8 cellular contexts compared by ENCODE assay signal in the genomic region with DNA sequence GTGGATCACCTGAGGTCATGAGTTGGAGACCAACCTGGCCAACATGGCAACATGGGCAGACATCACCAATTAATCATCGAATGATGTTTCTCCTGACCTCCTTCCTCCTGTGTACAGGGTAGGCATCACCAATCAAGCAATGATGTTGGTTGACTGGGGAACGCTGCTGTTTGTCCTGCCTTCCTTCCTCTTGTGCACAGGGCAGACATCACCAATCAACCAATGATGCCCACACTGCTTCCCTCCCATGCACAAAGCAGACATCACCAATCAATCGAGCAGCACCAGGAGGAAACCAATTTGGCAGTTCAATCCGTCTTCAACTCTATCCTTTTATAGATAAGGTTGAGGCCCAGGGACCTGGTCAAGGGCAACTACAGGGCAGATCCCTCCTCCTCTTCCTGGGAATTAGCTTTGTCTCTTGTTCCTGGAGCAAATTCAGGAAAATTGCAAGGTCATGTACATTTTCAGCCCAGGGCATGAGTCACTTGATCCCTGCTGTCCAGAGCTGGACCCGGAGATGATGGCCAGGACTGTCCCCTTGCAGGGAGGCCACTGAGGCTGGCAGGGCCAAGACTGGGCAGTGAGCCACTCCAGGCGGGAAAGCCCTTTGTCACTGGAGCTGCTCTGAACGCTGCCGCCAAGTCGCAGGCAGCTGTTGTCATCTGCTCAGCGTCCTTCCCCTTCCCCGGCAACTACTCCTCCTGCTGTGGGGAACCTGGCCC. TPM values are rescaled to one million over a fixed set of nuclear protein-coding genes. Genes with fewer than 3 reads are reported as not detected.
DNase-seq lines count a peak whose midpoint lies in the region; ATAC-seq and TF ChIP-seq lines count a peak whose summit lies in the region.

No MANE protein-coding gene starts in this region.

- TF ChIP-seq CTCF in right atrium auricular region (IDR thresholded peaks at IDR 0.05) (no peak), left ventricle myocardium inferior (IDR thresholded peaks at IDR 0.05; ENCODE audit: borderline replicate concordance) (no peak), upper lobe of right lung (IDR thresholded peaks at IDR 0.05) (no peak)

- intact Hi-C loops in left ventricle myocardium inferior (cut with micrococcal nuclease) (no loop called here), upper lobe of right lung (cut with DNase I) (no loop called here)

- ATAC-seq in upper lobe of right lung (peak; percentile 45), HG02885 (IDR thresholded peaks at IDR 0.05; ENCODE audit: poor library complexity, unreplicated experiment) (no peak), GM18498 (IDR thresholded peaks at IDR 0.05; ENCODE audit: unreplicated experiment) (no peak)

- H3K27me3 ChIP-seq in right atrium auricular region (no peaks in the 10 kb centered on the region), left ventricle myocardium inferior (ENCODE audit: low read depth) (no peaks in the 10 kb centered on the region), upper lobe of right lung (no peaks in the 10 kb centered on the region)

- DNase-seq in right atrium auricular region (ENCODE audit: low spot score) (peak; percentile 65), left ventricle myocardium inferior (no peak), RPMI7951 (ENCODE audit: low read depth) (peak; percentile 45), foreskin melanocyte (peak; percentile 16), upper lobe of right lung (no peak), NCI-H345 treated with DMSO at 0.1 percent for 48 hours (lab: John Stamatoyannopoulos, UW; ENCODE audit: unreplicated experiment) (no peak)

- H3K9me3 ChIP-seq in right atrium auricular region (no peaks in the 10 kb centered on the region), left ventricle myocardium inferior (replicated peaks) (no peaks in the 10 kb centered on the region), upper lobe of right lung (no peaks in the 10 kb centered on the region)

- no peaks in the 10 kb centered on the region for H3K36me3 ChIP-seq in right atrium auricular region
- no peaks in the 10 kb centered on the region for H3K36me3 ChIP-seq in left ventricle myocardium inferior
- H3K36me3 ChIP-seq in upper lobe of right lung = no peaks in the 10 kb centered on the region

- H3K4me1 ChIP-seq in right atrium auricular region = peaks cover 0 to 11% of the 10 kb centered on the region in 2 donors
- H3K4me1 ChIP-seq in left ventricle myocardium inferior = peaks cover 23% of the 10 kb centered on the region
- peaks cover 10% of the 10 kb centered on the region for H3K4me1 ChIP-seq in upper lobe of right lung

- H3K27ac ChIP-seq in right atrium auricular region = no peak overlapping the region
- H3K27ac ChIP-seq in left ventricle myocardium inferior (replicated peaks) = no peak overlapping the region
- no peak overlapping the region for H3K27ac ChIP-seq in upper lobe of right lung

- H3K4me3 ChIP-seq in right atrium auricular region (no peak overlapping the region), left ventricle myocardium inferior (no peak overlapping the region), upper lobe of right lung (no peak overlapping the region)

RNA-seq across cellular contexts. Expression of a gene that starts 5.3 kb away (rescaled TPM):
- total RNA-seq in right atrium auricular region (10 to 100 TPM; 29.0 to 35.8 TPM), left ventricle myocardium inferior (24.5 TPM), upper lobe of right lung (60.6 TPM)
- total RNA-seq in RPMI7951 (2014; rRNA removed; shearing (Covaris generic)) = 38.6 and 45.4 TPM in 2 replicates

RNA-seq across cellular contexts. Expression of a gene that starts 30.4 kb away (rescaled TPM):
- 1 to 10 TPM; 1.7 to 4.0 TPM for total RNA-seq in right atrium auricular region
- 1.8 TPM for total RNA-seq in left ventricle myocardium inferior
- total RNA-seq in RPMI7951 (2014; rRNA removed; shearing (Covaris generic)) = 1.3 and 2.4 TPM in 2 replicates
- 6.3 TPM for total RNA-seq in upper lobe of right lung

RNA-seq across cellular contexts. Expression of a gene that starts 30.4 kb away (rescaled TPM):
- total RNA-seq in right atrium auricular region (10 to 100 TPM; 35.0 to 42.1 TPM), left ventricle myocardium inferior (16.2 TPM), upper lobe of right lung (73.2 TPM)
- 55.2 and 67.9 TPM in 2 replicates for total RNA-seq in RPMI7951 (2014; rRNA removed; shearing (Covaris generic))

RNA-seq across cellular contexts. Expression of a gene that starts 50.4 kb away (rescaled TPM):
- total RNA-seq in right atrium auricular region = 10 to 100 TPM; 92.6 to 99.5 TPM
- 55.6 TPM for total RNA-seq in left ventricle myocardium inferior
- 42.1 and 61.5 TPM in 2 replicates for total RNA-seq in RPMI7951 (2014; rRNA removed; shearing (Covaris generic))
- 76.1 TPM for total RNA-seq in upper lobe of right lung

Comparison
In these comparisons a context has a peak if more than half of its experiments do, and no peak if none do; other contexts are left out.
1. DNase-seq: peak in right atrium auricular region (single experiment), RPMI7951 (single experiment) and foreskin melanocyte (single experiment); none in left ventricle myocardium inferior (single experiment), upper lobe of right lung (single experiment) and NCI-H345 treated with DMSO at 0.1 percent for 48 hours (single experiment).